ENCODE assay signal across 1 cellular context in the genomic region with DNA sequence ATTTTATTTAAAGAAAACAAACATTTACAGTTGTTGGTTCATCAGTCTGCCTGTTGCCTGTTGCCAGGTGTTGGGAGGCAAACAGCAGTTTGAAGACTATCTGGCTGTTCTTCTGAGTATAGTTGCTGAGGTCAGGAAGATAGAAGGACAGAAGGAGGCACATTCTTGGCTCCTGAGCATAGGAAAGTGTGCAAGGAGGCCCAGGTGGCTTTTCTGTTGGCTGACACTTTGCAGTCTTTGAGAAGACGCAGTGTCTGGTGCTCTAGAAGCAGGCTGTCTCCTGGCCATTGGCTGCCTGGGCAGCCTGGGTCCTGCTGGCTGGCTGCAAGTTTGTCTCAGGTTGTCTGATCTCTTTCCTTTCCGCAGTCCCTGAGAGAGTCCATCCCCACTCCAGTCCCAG.
TF ChIP-seq lines count a peak whose summit lies in the region.

No MANE protein-coding gene starts in this region.

TF ChIP-seq in H1, 55 proteins besides CTCF, POLR2A, EP300 and RAD21:
- TF ChIP-seq SRF (IDR thresholded peaks at IDR 0.05; ENCODE audit: low read depth, low read length), result no peak
- TF ChIP-seq EZH2 (IDR thresholded peaks at IDR 0.05; ENCODE audit: low read depth, low read length, severe bottlenecking), result no peak
- TF ChIP-seq PHF8 (conservative IDR thresholded peaks at IDR 0.05; ENCODE audit: low read depth, low read length), result no peak
- no peak for TF ChIP-seq SP4 (IDR thresholded peaks at IDR 0.05; ENCODE audit: low read length)
- TF ChIP-seq CEBPB (IDR thresholded peaks at IDR 0.05; ENCODE audit: low read depth, low read length), result no peak
- TF ChIP-seq TCF12 (IDR thresholded peaks at IDR 0.05; ENCODE audit: low read depth, low read length), result no peak
- TF ChIP-seq CBX5 (IDR thresholded peaks at IDR 0.05; ENCODE audit: low read depth, low read length), result no peak
- TF ChIP-seq CHD2 (IDR thresholded peaks at IDR 0.05; ENCODE audit: low read length), result no peak
- TF ChIP-seq RFX5 (IDR thresholded peaks at IDR 0.05; ENCODE audit: borderline replicate concordance, low read depth, low read length), result no peak
- no peak for TF ChIP-seq JUND (IDR thresholded peaks at IDR 0.05; ENCODE audit: low read length)
TF ChIP-seq in H1: peak in this region for 0.
